12 cellular contexts compared by ENCODE assay signal in genomic region chr3:63980019-63980418, GRCh38. TPM values are rescaled to one million over a fixed set of nuclear protein-coding genes. Genes with fewer than 3 reads are reported as not detected.
DNase-seq lines count a peak whose midpoint lies in the region; ATAC-seq and TF ChIP-seq lines count a peak whose summit lies in the region.
"Had no signal": no experiment of that assay in that cellular context is flagged by ENCODE, and none has a peak within 500 bp of the region (broad histone marks: within the 10 kb centered on the region; RNA-seq: fewer than 3 reads in every experiment).

No MANE protein-coding gene starts in this region.

- H3K9me3 Mint-ChIP-seq in activated CD4-positive, alpha-beta T cell treated with anti-CD3 and anti-CD28 coated beads, Interleukin-2, amount 10 ng/mL, durations not matched to agents 7 days and 5 days, result no peaks in the 10 kb centered on the region
- no peaks in the 10 kb centered on the region for H3K9me3 Mint-ChIP-seq in activated CD4-positive, alpha-beta memory T cell treated with anti-CD3 and anti-CD28 coated beads, Interleukin-2, amount 10 ng/mL, durations not matched to agents 7 days and 5 days

- H3K27me3 Mint-ChIP-seq in activated CD4-positive, alpha-beta T cell treated with anti-CD3 and anti-CD28 coated beads, Interleukin-2, amount 10 ng/mL, durations not matched to agents 7 days and 5 days, result no peaks in the 10 kb centered on the region
- H3K27me3 Mint-ChIP-seq in activated CD4-positive, alpha-beta memory T cell treated with anti-CD3 and anti-CD28 coated beads, Interleukin-2, amount 10 ng/mL, durations not matched to agents 7 days and 5 days, result no peaks in the 10 kb centered on the region

- intact Hi-C loops in dorsolateral prefrontal cortex (cut with DNase I), result no loop called here
- intact Hi-C loops in spleen (cut with DNase I; ENCODE audit: low total_unique reads), result no loop called here

- no peak for TF ChIP-seq POLR2A in spleen (IDR thresholded peaks at IDR 0.05)

- peak overlapping the region; percentile 86 for H3K27ac Mint-ChIP-seq in activated CD4-positive, alpha-beta T cell treated with anti-CD3 and anti-CD28 coated beads, Interleukin-2, amount 10 ng/mL, durations not matched to agents 7 days and 5 days
- peak overlapping the region; percentile 96 for H3K27ac Mint-ChIP-seq in activated CD4-positive, alpha-beta memory T cell treated with anti-CD3 and anti-CD28 coated beads, Interleukin-2, amount 10 ng/mL, durations not matched to agents 7 days and 5 days

- no peak for DNase-seq in activated CD4-positive, alpha-beta T cell treated with anti-CD3 and anti-CD28 coated beads, Interleukin-2, amount 10 ng/mL, durations not matched to agents 7 days and 5 days
- DNase-seq in activated CD4-positive, alpha-beta T cell treated with anti-CD3 and anti-CD28 coated beads, Interleukin-2, amount 50 U/mL, for 1 hour, result no peak
- no peak for DNase-seq in activated CD4-positive, alpha-beta memory T cell treated with anti-CD3 and anti-CD28 coated beads, Interleukin-2, amount 10 ng/mL, durations not matched to agents 7 days and 5 days
- no peak for DNase-seq in dorsolateral prefrontal cortex
- DNase-seq in spleen, result no peak
- DNase-seq in HK-2 (ENCODE audit: unreplicated experiment), result no peak
- DNase-seq: activated CD4-positive, alpha-beta T cell treated with anti-CD3 and anti-CD28 coated beads for 4 hours; midbrain; NK-92 treated with Interleukin-12 subunit alpha and Interleukin-12 subunit beta, amount 100 ng/mL, for 24 hours; ovary had no signal

- ATAC-seq in GM18520 (IDR thresholded peaks at IDR 0.05; ENCODE audit: unreplicated experiment) (no peak), GM18907 (IDR thresholded peaks at IDR 0.05; ENCODE audit: unreplicated experiment) (no peak)

- TF ChIP-seq CTCF in dorsolateral prefrontal cortex (IDR thresholded peaks at IDR 0.05 in 54 of 56, conservative IDR thresholded peaks at IDR 0.05 in 2 of 56; ENCODE audit: low read depth in 1 of 56, partially characterized antibody in 56 of 56) (no peak), spleen (IDR thresholded peaks at IDR 0.05 in 8 of 11, conservative IDR thresholded peaks at IDR 0.05 in 3 of 11) (no peak)

- H3K4me3 ChIP-seq in dorsolateral prefrontal cortex (peak overlapping the region in 2 of 59 donors; percentile 0 to 22), spleen (peak overlapping the region in 2 of 8 donors; percentile 5 to 42)
- H3K4me3 ChIP-seq: ovary had no signal

- peaks cover 84% of the 10 kb centered on the region for H3K4me1 Mint-ChIP-seq in activated CD4-positive, alpha-beta T cell treated with anti-CD3 and anti-CD28 coated beads, Interleukin-2, amount 10 ng/mL, durations not matched to agents 7 days and 5 days
- peaks cover 89% of the 10 kb centered on the region for H3K4me1 Mint-ChIP-seq in activated CD4-positive, alpha-beta memory T cell treated with anti-CD3 and anti-CD28 coated beads, Interleukin-2, amount 10 ng/mL, durations not matched to agents 7 days and 5 days

- peaks cover 59% of the 10 kb centered on the region for H3K36me3 Mint-ChIP-seq in activated CD4-positive, alpha-beta T cell treated with anti-CD3 and anti-CD28 coated beads, Interleukin-2, amount 10 ng/mL, durations not matched to agents 7 days and 5 days (ENCODE audit: low read depth)
- peaks cover 52% of the 10 kb centered on the region for H3K36me3 Mint-ChIP-seq in activated CD4-positive, alpha-beta memory T cell treated with anti-CD3 and anti-CD28 coated beads, Interleukin-2, amount 10 ng/mL, durations not matched to agents 7 days and 5 days (ENCODE audit: low read depth)

- H3K9me3 ChIP-seq in spleen, result no peaks in the 10 kb centered on the region
- H3K9me3 ChIP-seq: ovary had no signal

- POLR2A ChIA-PET in activated CD4-positive, alpha-beta T cell treated with anti-CD3 and anti-CD28 coated beads, Interleukin-2, amount 10 ng/mL, durations not matched to agents 7 days and 5 days (lab: Charles Lee), result interaction anchor here (0.7 kb wide), 1 partner anchor 14 kb away, joined by 5 read pairs; no protein-coding TSS in a partner anchor
- POLR2A ChIA-PET in activated CD4-positive, alpha-beta memory T cell treated with anti-CD3 and anti-CD28 coated beads, Interleukin-2, amount 10 ng/mL, durations not matched to agents 7 days and 5 days (lab: Charles Lee), result interaction anchor here (1.0 to 6.9 kb wide), 11 partner anchors 8 to 70 kb away, joined by 3 to 249 read pairs (median 4); partner anchors contain the start of genes PSMD6 and SCAANT1

- H3K36me3 ChIP-seq in spleen, result peaks cover 2 to 55% (median 34%) of the 10 kb centered on the region in 6 donors
- H3K36me3 ChIP-seq: ovary had no signal

- H3K4me1 ChIP-seq in spleen, result peaks cover 21 to 79% (median 55%) of the 10 kb centered on the region in 6 donors

- H3K27me3 ChIP-seq in dorsolateral prefrontal cortex (no peaks in the 10 kb centered on the region), spleen (replicated peaks in 1 of 7) (no peaks in the 10 kb centered on the region)
- H3K27me3 ChIP-seq: ovary had no signal

- 87 to 94% (median 92%) methylated on average over 2 of the region's 2 CpGs for WGBS in spleen, 5 donors

- CTCF ChIA-PET in activated CD4-positive, alpha-beta T cell treated with anti-CD3 and anti-CD28 coated beads, Interleukin-2, amount 10 ng/mL, durations not matched to agents 7 days and 5 days (lab: Charles Lee), result interaction anchor here (0.7 to 3.5 kb wide), 5 partner anchors 10 to 43 kb away, joined by 3 to 10 read pairs (median 4); partner anchors contain the start of gene PSMD6
- CTCF ChIA-PET in activated CD4-positive, alpha-beta memory T cell treated with anti-CD3 and anti-CD28 coated beads, Interleukin-2, amount 10 ng/mL, durations not matched to agents 7 days and 5 days (lab: Charles Lee), result interaction anchor here (0.8 to 10.8 kb wide), 4 partner anchors 13 to 50 kb away, joined by 3 to 201 read pairs (median 62); partner anchors contain the start of gene PSMD6

- H3K4me3 Mint-ChIP-seq in activated CD4-positive, alpha-beta T cell treated with anti-CD3 and anti-CD28 coated beads, Interleukin-2, amount 10 ng/mL, durations not matched to agents 7 days and 5 days, result peak overlapping the region; percentile 57
- peak overlapping the region; percentile 72 for H3K4me3 Mint-ChIP-seq in activated CD4-positive, alpha-beta memory T cell treated with anti-CD3 and anti-CD28 coated beads, Interleukin-2, amount 10 ng/mL, durations not matched to agents 7 days and 5 days

- H3K27ac ChIP-seq in dorsolateral prefrontal cortex (peak overlapping the region in 37 of 59 donors; percentile 1 to 74 (median 32)), spleen (peak overlapping the region in 7 of 8 donors; percentile 4 to 85 (median 52))
- H3K27ac ChIP-seq: ovary had no signal

RNA-seq across cellular contexts. Expression of gene PSMD6, which starts 43.3 kb away (rescaled TPM):
- total RNA-seq in activated CD4-positive, alpha-beta T cell treated with anti-CD3 and anti-CD28 coated beads, Interleukin-2, amount 10 ng/mL, durations not matched to agents 7 days and 5 days, result 10 to 100 TPM; 73.4 to 75.0 TPM
- total RNA-seq in activated CD4-positive, alpha-beta memory T cell treated with anti-CD3 and anti-CD28 coated beads, Interleukin-2, amount 10 ng/mL, durations not matched to agents 7 days and 5 days, result 10 to 100 TPM; 82.1 to 82.9 TPM
- total RNA-seq in dorsolateral prefrontal cortex, result 10 to 100 TPM; 44.2 to 84.4 (median 65.1) TPM
- total RNA-seq in spleen, result 10 to 100 TPM; 53.4 to 75.8 (median 60.4) TPM
- 10 to 100 TPM; 49.0 to 57.5 (median 52.7) TPM for polyA plus RNA-seq in spleen
